ENCODE assay signal across 20 cellular contexts in genomic region chr11:88193278-88193677, GRCh38. TPM values are rescaled to one million over a fixed set of nuclear protein-coding genes. Genes with fewer than 3 reads are reported as not detected.
A peak's percentile ranks its signal among the peaks of the same experiment; 100 is the strongest.
DNase-seq lines count a peak whose midpoint lies in the region; ATAC-seq, FAIRE-seq and TF ChIP-seq lines count a peak whose summit lies in the region.
"Had no signal": no experiment of that assay in that cellular context is flagged by ENCODE, and none has a peak within 500 bp of the region (broad histone marks: within the 10 kb centered on the region; RNA-seq: fewer than 3 reads in every experiment).

No MANE protein-coding gene starts in this region.

- H3K27me3 ChIP-seq in DOHH2 (ENCODE audit: control insufficient read depth, low read length) = no peaks in the 10 kb centered on the region
- H3K27me3 ChIP-seq in K562 (ENCODE audit: control insufficient read depth in 2 of 2, insufficient read depth in 2 of 2, low read length in 2 of 2) = no peaks in the 10 kb centered on the region
- no peaks in the 10 kb centered on the region for H3K27me3 ChIP-seq in testis

- no TSS peak for BruUV-seq in K562 (replicated peaks; lab: Mats Ljungman, UMichigan)

- ATAC-seq in GM18511 (IDR thresholded peaks at IDR 0.05; ENCODE audit: unreplicated experiment) (peak; percentile 72), K562 (no peak)
- ATAC-seq: A549, HCT116 had no signal

- peaks cover 56% of the 10 kb centered on the region for H3K4me1 ChIP-seq in DOHH2 (ENCODE audit: control insufficient read depth, low read length)
- no peaks in the 10 kb centered on the region for H3K4me1 ChIP-seq in K562 (replicated peaks in 1 of 2; ENCODE audit: control insufficient read depth in 2 of 2, insufficient read depth in 2 of 2, low read length in 2 of 2)
- no peaks in the 10 kb centered on the region for H3K4me1 ChIP-seq in testis
- H3K4me1 ChIP-seq: A549 had no signal

- intact Hi-C loops in K562 (cut with micrococcal nuclease) = no loop called here
- intact Hi-C loops in testis (cut with DNase I; ENCODE audit: low total_unique reads) = no loop called here

- no peaks in the 10 kb centered on the region for H3K79me2 ChIP-seq in DOHH2 (ENCODE audit: control insufficient read depth, low read length)
- H3K79me2 ChIP-seq in K562 (ENCODE audit: control insufficient read depth, insufficient read depth, low read length) = no peaks in the 10 kb centered on the region

- TF ChIP-seq CTCF in DOHH2 (IDR thresholded peaks at IDR 0.05; ENCODE audit: low read depth, low read length, poor library complexity, severe bottlenecking) (no peak), K562 (IDR thresholded peaks at IDR 0.05 in 2 of 3, conservative IDR thresholded peaks at IDR 0.05 in 1 of 3; ENCODE audit: insufficient read depth in 2 of 3, low read depth in 1 of 3, low read length in 3 of 3) (no peak), testis (IDR thresholded peaks at IDR 0.05) (no peak)

- TF ChIP-seq RAD21 in K562 (CRISPR knock-in tag; conservative IDR thresholded peaks at IDR 0.05 in 1 of 2, IDR thresholded peaks at IDR 0.05 in 1 of 2) = no peak

- TF ChIP-seq POLR2A in K562 (conservative IDR thresholded peaks at IDR 0.05) (no peak), testis (IDR thresholded peaks at IDR 0.05) (no peak)

- in situ Hi-C loops in K562 (cut with MboI) = no loop called here

- CTCF ChIA-PET in HEK293T (lab: Yijun Ruan, JAX) (interaction anchor here (0.6 kb wide), 1 partner anchor 1268 kb away, joined by 4 read pairs; no protein-coding TSS in a partner anchor), K562 (lab: Yijun Ruan, JAX; ENCODE audit: low intra/inter-chr PET ratio) (no interaction called here)

- DNase-seq in HEK293T (ENCODE audit: extremely low spot score) (no peak), K562 (ENCODE audit: extremely low read depth in 1 of 4, low spot score in 3 of 4) (no peak), NOMO-1 (lab: John Stamatoyannopoulos, UW; ENCODE audit: unreplicated experiment in 2 of 2) (no peak), NCI-H446 (lab: John Stamatoyannopoulos, UW) (no peak), testis (no peak)
- DNase-seq: Calu3; CD4-positive, alpha-beta T cell; GOT3; NCI-H1436; NCI-H1930; NCI-H446 treated with DMSO at 0.1 percent for 48 hours; NCI-H748 treated with DMSO at 0.1 percent for 48 hours; NK-92 treated with Interleukin-12 subunit alpha and Interleukin-12 subunit beta, amount 100 ng/mL, for 24 hours; OCI-M1; Right ventricle myocardium superior had no signal

- FAIRE-seq in K562 (lab: Jason Lieb, UNC) = no peak

- H3K9me1 ChIP-seq in K562 (ENCODE audit: control insufficient read depth, insufficient read depth, low read length) = no peaks in the 10 kb centered on the region

- H3K9me3 ChIP-seq in DOHH2 (ENCODE audit: control insufficient read depth, insufficient read depth, low read length) (no peaks in the 10 kb centered on the region), K562 (replicated peaks; ENCODE audit: control insufficient read depth, insufficient read depth, low read depth, low read length) (no peaks in the 10 kb centered on the region), testis (no peaks in the 10 kb centered on the region)
- H3K9me3 ChIP-seq: A549 had no signal

- H3K9ac ChIP-seq in K562 (ENCODE audit: insufficient read depth in 1 of 2, low read depth in 2 of 2, low read length in 2 of 2) = no peak overlapping the region

- TF ChIP-seq EP300 in K562 (IDR thresholded peaks at IDR 0.05; ENCODE audit: low read length) = no peak

- H3K4me2 ChIP-seq in DOHH2 (ENCODE audit: low read length) = peak overlapping the region; percentile 49
- H3K4me2 ChIP-seq in K562 (ENCODE audit: insufficient read depth, low read length) = no peak overlapping the region
- H3K4me2 ChIP-seq: A549 had no signal

- no peaks in the 10 kb centered on the region for H4K20me1 ChIP-seq in DOHH2 (ENCODE audit: control insufficient read depth, insufficient read depth, low read depth, low read length)
- H4K20me1 ChIP-seq in K562 (replicated peaks; ENCODE audit: control insufficient read depth, insufficient read depth, low read length) = no peaks in the 10 kb centered on the region

- H3K27ac ChIP-seq in DOHH2 (ENCODE audit: low read depth, low read length) (peak overlapping the region; percentile 58), K562 (ENCODE audit: extremely low read depth, low read depth, low read length) (no peak overlapping the region), testis (no peak overlapping the region)
- H3K27ac ChIP-seq: A549 had no signal

- POLR2A ChIA-PET in HEK293T (lab: Yijun Ruan, JAX) = no interaction called here
- POLR2A ChIA-PET in K562 (lab: Yijun Ruan, JAX) = no interaction called here

- no peak overlapping the region for H2AFZ ChIP-seq in K562 (ENCODE audit: low read depth, low read length)

- peak overlapping the region; percentile 11 for H3K4me3 ChIP-seq in DOHH2 (ENCODE audit: low read length)
- H3K4me3 ChIP-seq in K562 = no peak overlapping the region
- H3K4me3 ChIP-seq in testis = no peak overlapping the region
- H3K4me3 ChIP-seq: A549 had no signal

- H3K36me3 ChIP-seq in DOHH2 (ENCODE audit: control insufficient read depth, low read length) (no peaks in the 10 kb centered on the region), K562 (ENCODE audit: control insufficient read depth, insufficient read depth, low read length) (no peaks in the 10 kb centered on the region), testis (ENCODE audit: low read depth, missing control alignments) (no peaks in the 10 kb centered on the region)

- H3F3A ChIP-seq in DOHH2 (ENCODE audit: control insufficient read depth, insufficient read depth) = peaks cover 4% of the 10 kb centered on the region; the same call in 1 of the 2 replicates

- H3K9me2 ChIP-seq in DOHH2 (replicated peaks; ENCODE audit: control insufficient read depth, low read length) = no peaks in the 10 kb centered on the region

TF ChIP-seq in HEK293T, 16 proteins besides CTCF, POLR2A, EP300 and RAD21:
- no peak for TF ChIP-seq FOXA1 (IDR thresholded peaks at IDR 0.05)
- no peak for TF ChIP-seq FOXM1 (IDR thresholded peaks at IDR 0.05; ENCODE audit: borderline replicate concordance)
- peak; percentile 26; the same call in 1 of the 2 replicates for TF ChIP-seq PKNOX1 (IDR thresholded peaks at IDR 0.05)

TF ChIP-seq in K562, 482 proteins besides CTCF, POLR2A, EP300 and RAD21:
- peak; percentile 13 for TF ChIP-seq MEIS2 (IDR thresholded peaks at IDR 0.05; ENCODE audit: partially characterized antibody)
- TF ChIP-seq FOXK2 (conservative IDR thresholded peaks at IDR 0.05 in 1 of 2, IDR thresholded peaks at IDR 0.05 in 1 of 2; ENCODE audit: low read depth in 2 of 2) = no peak

RNA-seq across cellular contexts. Expression of gene RAB38, which starts 18.0 kb away (rescaled TPM):
- total RNA-seq in K562 (2011; cell fraction: chromatin; rRNA removed; ENCODE audit: low replicate concordance) = 2.1 and 3.0 TPM in 2 replicates
- total RNA-seq in K562 (2011; cell fraction: nucleolus; rRNA removed) = 1.4 and 2.0 TPM in 2 replicates
- total RNA-seq in K562 (2011; cell fraction: nucleoplasm; rRNA removed) = 3.4 and 3.6 TPM in 2 replicates
- total RNA-seq in K562 (2014; rRNA removed) (0.59 and 1.1 TPM in 2 replicates), K562 (2014; rRNA removed; fragmentation: Illumina TruSeq; extraction: Trizol) (1.6 and 1.9 TPM in 2 replicates), K562 (2015; rRNA removed; fragmentation: Illumina TruSeq; extraction: Trizol) (2.0 and 2.9 TPM in 2 replicates), K562 (2021) (1.5 and 1.9 TPM in 2 replicates), testis (1 to 10 TPM; 3.9 to 5.9 TPM)
- polyA plus RNA-seq in K562 (2011; rRNA removed) (2.7 and 4.2 TPM in 2 replicates), K562 (2014; fragmentation: Illumina TruSeq; extraction: Trizol) (1.8 and 2.6 TPM in 2 replicates), K562 (2014; fragmentation: Nextera tagmentation; extraction: Ambion mirVana) (1 to 10 TPM; 2.2 to 2.4 TPM), K562 (2014; rRNA removed) (2.1 and 2.7 TPM in 2 replicates), testis (ENCODE audit: insufficient read depth, low read depth, low replicate concordance) (5.5 TPM)
- polyA plus RNA-seq in K562 (2011; cell fraction: cytosol; rRNA removed) = 1.3 and 2.0 TPM in 2 replicates
- 1.6 and 3.5 TPM in 2 replicates for polyA plus RNA-seq in K562 (2011; cell fraction: nucleus; rRNA removed)
- 1.1 and 1.3 TPM in 2 replicates for polyA plus RNA-seq in K562 (2012)
- polyA minus RNA-seq in K562 (2011; rRNA and poly(A)+ RNA removed) = 1.9 and 5.0 TPM in 2 replicates
- polyA minus RNA-seq in K562 (2011; cell fraction: cytosol; rRNA and poly(A)+ RNA removed) = 1.0 and 1.7 TPM in 2 replicates
- 0.81 and 1.6 TPM in 2 replicates for polyA minus RNA-seq in K562 (2011; cell fraction: nucleus; rRNA and poly(A)+ RNA removed)
- total RNA-seq: HT-29 had no signal
